In the genomic region with DNA sequence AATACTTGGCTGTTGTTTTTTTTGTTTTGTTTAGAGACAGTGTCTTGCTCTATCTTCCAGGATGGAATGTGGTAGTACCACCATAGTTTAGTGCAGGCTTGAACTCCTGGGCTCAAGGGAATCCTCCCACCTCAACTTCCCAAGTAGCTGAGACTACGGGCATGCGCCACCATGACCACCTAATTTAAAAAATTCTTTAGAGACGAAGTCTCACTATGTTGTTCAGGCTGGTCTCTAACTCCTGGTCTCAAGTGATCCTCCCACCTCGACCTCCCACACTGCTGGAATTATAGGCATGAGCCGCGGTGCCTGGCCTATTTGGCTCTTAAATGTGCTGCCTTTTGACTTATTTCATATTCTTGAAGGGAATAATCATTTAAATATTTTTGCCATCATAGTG, we compare ENCODE assay signal across 13 cellular contexts.
"Had no signal": no experiment of that assay in that cellular context is flagged by ENCODE, and none has a peak within 500 bp of the region (broad histone marks: within the 10 kb centered on the region; RNA-seq: fewer than 3 reads in every experiment).

No MANE protein-coding gene starts in this region.

- H3K36me3 ChIP-seq: esophagus squamous epithelium, heart left ventricle, right atrium auricular region, tibial artery, vagina had no signal

- H3K9me3 ChIP-seq: esophagus squamous epithelium, tibial artery, vagina had no signal

- H3K27me3 ChIP-seq: esophagus squamous epithelium, foreskin keratinocyte, heart left ventricle, right atrium auricular region, tibial artery, vagina had no signal

- H3K27ac ChIP-seq: esophagus squamous epithelium, foreskin keratinocyte, right atrium auricular region, tibial artery, vagina had no signal

- H3K4me1 ChIP-seq: tibial artery, vagina had no signal

- DNase-seq: activated gamma-delta T cell; activated T-cell treated with anti-CD3 and anti-CD28 coated beads, Interleukin-2, amount 50 U/mL, for 1 hour; amygdala; esophagus squamous epithelium; tibial artery had no signal

- ATAC-seq: activated CD4-positive, CD25-positive, alpha-beta regulatory T cell treated with anti-CD3 and anti-CD28 coated beads, Interleukin-2, amount 50 U/mL, for 24 hours; stimulated activated memory B cell treated with anti-CD40 and anti-IgM and Interleukin-4, amounts not matched to agents 10 μg/mL and 1 μg/mL and 100 μg/mL, for 72 hours had no signal

- H3K4me3 ChIP-seq: esophagus squamous epithelium, heart left ventricle, right atrium auricular region, tibial artery, vagina had no signal

- H3K4me3 Mint-ChIP-seq: activated naive CD8-positive, alpha-beta T cell; stimulated activated memory B cell treated with anti-CD40 and anti-IgM and Interleukin-4, amounts not matched to agents 10 μg/mL and 1 μg/mL and 100 μg/mL, for 72 hours; T-helper 2 cell treated with Interferon-gamma antibody and Interleukin-4, amounts not matched to agents 5 μg/mL and 100 μg/mL, for 36 hours had no signal

- H3K27ac Mint-ChIP-seq: activated naive CD8-positive, alpha-beta T cell; stimulated activated memory B cell treated with anti-CD40 and anti-IgM and Interleukin-4, amounts not matched to agents 10 μg/mL and 1 μg/mL and 100 μg/mL, for 72 hours; T-helper 2 cell treated with Interferon-gamma antibody and Interleukin-4, amounts not matched to agents 5 μg/mL and 100 μg/mL, for 36 hours had no signal

- H3K27me3 Mint-ChIP-seq: activated naive CD8-positive, alpha-beta T cell; stimulated activated memory B cell treated with anti-CD40 and anti-IgM and Interleukin-4, amounts not matched to agents 10 μg/mL and 1 μg/mL and 100 μg/mL, for 72 hours had no signal
